ENCODE assay signal across 23 cellular contexts in genomic region chr3:172330413-172330812, GRCh38.
"Had no signal": no experiment of that assay in that cellular context is flagged by ENCODE, and none has a peak within 500 bp of the region (broad histone marks: within the 10 kb centered on the region; RNA-seq: fewer than 3 reads in every experiment).

No MANE protein-coding gene starts in this region.

- H3K27ac ChIP-seq: KMS-11, Peyer's patch, SJSA1, SK-N-MC had no signal

- ATAC-seq: PC-3 had no signal

- DNase-seq: IMR-90; Kasumi-1; MM.1S; NCI-H1092 treated with DMSO at 0.1 percent for 48 hours; NCI-H1436; NCI-H187; NCI-H2029; NCI-H2081 treated with DMSO at 0.1 percent for 48 hours; NCI-H2171; NCI-H226; NCI-H446; NCI-H510A; NCI-H524 treated with DMSO at 0.1 percent for 48 hours; NCI-H69; NCI-H774; NK-92 treated with Interleukin-12 subunit alpha and Interleukin-12 subunit beta, amount 100 ng/mL, for 24 hours; PC-3; Peyer's patch; Right ventricle myocardium superior; SIG-M5 had no signal

- H3K27me3 ChIP-seq: Peyer's patch, SJSA1 had no signal

- H3K4me2 ChIP-seq: KMS-11 had no signal

- H3K9me3 ChIP-seq: Peyer's patch, SJSA1 had no signal

- H3K9ac ChIP-seq: KMS-11 had no signal

- H3K4me1 ChIP-seq: Peyer's patch, SJSA1 had no signal

- H3K4me3 ChIP-seq: Peyer's patch, SJSA1, SK-N-MC had no signal
